24 cellular contexts compared by ENCODE assay signal in the genomic region with DNA sequence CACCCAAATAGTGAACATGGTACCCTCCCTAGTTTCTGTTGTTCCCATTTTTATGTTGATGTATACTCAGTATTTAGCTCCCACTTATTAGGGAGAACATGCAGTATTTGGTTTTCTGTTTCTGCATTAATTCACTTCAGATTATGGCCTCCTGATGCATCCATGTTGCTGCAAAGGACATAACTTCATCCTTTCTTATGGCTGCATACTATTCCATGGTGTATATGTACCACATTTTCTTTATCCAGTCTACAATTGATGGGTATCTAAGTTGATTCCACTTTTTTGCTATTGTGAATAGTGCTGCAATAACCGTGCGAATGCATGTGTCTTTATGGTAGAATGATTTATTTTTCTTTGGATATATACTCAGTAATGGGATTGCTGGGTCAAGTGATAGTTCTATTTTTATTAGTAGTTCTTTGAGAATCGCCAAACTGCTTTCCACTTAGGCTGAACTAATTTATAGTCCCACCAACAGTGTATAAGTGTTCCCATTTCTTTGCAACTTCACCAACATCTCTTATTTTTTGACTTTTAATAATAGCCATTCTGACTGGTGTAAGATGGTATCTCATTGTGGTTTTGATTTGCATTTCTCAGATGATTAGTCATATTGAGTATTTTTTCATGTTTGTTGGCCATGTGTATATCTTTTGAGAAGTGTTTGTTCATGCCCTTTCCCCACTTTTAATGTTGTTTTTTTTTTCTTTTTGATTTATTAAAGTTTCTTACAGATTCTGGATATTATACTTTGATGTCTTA.
A peak's percentile ranks its signal among the peaks of the same experiment; 100 is the strongest.
DNase-seq lines count a peak whose midpoint lies in the region; ATAC-seq, FAIRE-seq and TF ChIP-seq lines count a peak whose summit lies in the region.
"Had no signal": no experiment of that assay in that cellular context is flagged by ENCODE, and none has a peak within 500 bp of the region (broad histone marks: within the 10 kb centered on the region; RNA-seq: fewer than 3 reads in every experiment).

No MANE protein-coding gene starts in this region.

- no peak overlapping the region for H3K4me3 Mint-ChIP-seq in activated CD8-positive, alpha-beta memory T cell treated with anti-CD3 and anti-CD28 coated beads, Interleukin-2, amount 10 ng/mL, durations not matched to agents 7 days and 5 days
- H3K4me3 Mint-ChIP-seq: activated naive CD4-positive, alpha-beta T cell treated with anti-CD3 and anti-CD28 coated beads for 36 hours; CD4-positive, CD25-positive, alpha-beta regulatory T cell; IgD-negative memory B cell; naive thymus-derived CD4-positive, alpha-beta T cell had no signal

- no peak for TF ChIP-seq CTCF in epithelial cell of esophagus (IDR thresholded peaks at IDR 0.05; ENCODE audit: insufficient read depth, low read depth, low read length, missing control alignments)

- H3K4me3 ChIP-seq in epithelial cell of esophagus (ENCODE audit: low read length) = no peak overlapping the region
- H3K4me3 ChIP-seq: right atrium auricular region, stomach, transverse colon had no signal

- H3K9me3 Mint-ChIP-seq in activated CD8-positive, alpha-beta memory T cell treated with anti-CD3 and anti-CD28 coated beads, Interleukin-2, amount 10 ng/mL, durations not matched to agents 7 days and 5 days (ENCODE audit: low read depth) = peaks cover 4% of the 10 kb centered on the region
- no peaks in the 10 kb centered on the region for H3K9me3 Mint-ChIP-seq in activated naive CD4-positive, alpha-beta T cell treated with anti-CD3 and anti-CD28 coated beads, Interleukin-2, amount 50 U/mL, for 72 hours
- H3K9me3 Mint-ChIP-seq: activated naive CD4-positive, alpha-beta T cell treated with anti-CD3 and anti-CD28 coated beads for 36 hours; IgD-negative memory B cell had no signal

- no peak overlapping the region for H3K27ac Mint-ChIP-seq in activated CD8-positive, alpha-beta memory T cell treated with anti-CD3 and anti-CD28 coated beads, Interleukin-2, amount 10 ng/mL, durations not matched to agents 7 days and 5 days
- H3K27ac Mint-ChIP-seq in activated naive CD4-positive, alpha-beta T cell treated with anti-CD3 and anti-CD28 coated beads, Interleukin-2, amount 50 U/mL, for 72 hours = no peak overlapping the region
- H3K27ac Mint-ChIP-seq: activated naive CD4-positive, alpha-beta T cell treated with anti-CD3 and anti-CD28 coated beads for 36 hours; CD4-positive, CD25-positive, alpha-beta regulatory T cell; IgD-negative memory B cell; naive thymus-derived CD4-positive, alpha-beta T cell had no signal

- TF ChIP-seq POLR2A in H54 (IDR thresholded peaks at IDR 0.05; ENCODE audit: low read depth, low read length) = no peak

- no peaks in the 10 kb centered on the region for H3K4me1 Mint-ChIP-seq in activated CD8-positive, alpha-beta memory T cell treated with anti-CD3 and anti-CD28 coated beads, Interleukin-2, amount 10 ng/mL, durations not matched to agents 7 days and 5 days
- H3K4me1 Mint-ChIP-seq: naive thymus-derived CD4-positive, alpha-beta T cell had no signal

- H3K36me3 Mint-ChIP-seq in activated CD8-positive, alpha-beta memory T cell treated with anti-CD3 and anti-CD28 coated beads, Interleukin-2, amount 10 ng/mL, durations not matched to agents 7 days and 5 days = peaks cover 10% of the 10 kb centered on the region
- peaks cover 0 to 18% of the 10 kb centered on the region in 2 donors for H3K36me3 Mint-ChIP-seq in activated naive CD4-positive, alpha-beta T cell treated with anti-CD3 and anti-CD28 coated beads, Interleukin-2, amount 50 U/mL, for 72 hours

- CTCF ChIA-PET in activated CD8-positive, alpha-beta memory T cell treated with anti-CD3 and anti-CD28 coated beads, Interleukin-2, amount 10 ng/mL, durations not matched to agents 7 days and 5 days (lab: Charles Lee) = no interaction called here

- no peak for DNase-seq in H54 (ENCODE audit: insufficient read length, low spot score)
- DNase-seq in RKO (ENCODE audit: low spot score) = peak; percentile 3
- peak; percentile 4 for DNase-seq in epithelial cell of esophagus (ENCODE audit: low read depth)
- DNase-seq in non-pigmented ciliary epithelial cell (ENCODE audit: low read depth) = peak; percentile 1
- DNase-seq in NCI-H1694 (lab: John Stamatoyannopoulos, UW) = no peak
- no peak for DNase-seq in activated CD8-positive, alpha-beta memory T cell treated with anti-CD3 and anti-CD28 coated beads, Interleukin-2, amount 10 ng/mL, durations not matched to agents 7 days and 5 days
- DNase-seq in activated naive CD4-positive, alpha-beta T cell treated with anti-CD3 and anti-CD28 coated beads, Interleukin-2, amount 50 U/mL, for 72 hours (ENCODE audit: low spot score in 2 of 2) = no peak
- DNase-seq: activated CD8-positive, alpha-beta memory T cell treated with anti-CD3 and anti-CD28 coated beads for 24 hours; activated naive CD4-positive, alpha-beta T cell treated with anti-CD3 and anti-CD28 coated beads for 36 hours; activated T-cell treated with anti-CD3 and anti-CD28 coated beads, Interleukin-2, amount 50 U/mL, for 48 hours; anterior cingulate cortex; CD4-positive, CD25-positive, alpha-beta regulatory T cell; mesendoderm; naive thymus-derived CD4-positive, alpha-beta T cell; NCI-H146; NCI-H748 treated with DMSO at 0.1 percent for 48 hours; OCI-M1; SHP77 treated with DMSO at 0.1 percent for 48 hours; stomach; T-helper 1 cell; transverse colon had no signal

- no peaks in the 10 kb centered on the region for H3K27me3 Mint-ChIP-seq in activated CD8-positive, alpha-beta memory T cell treated with anti-CD3 and anti-CD28 coated beads, Interleukin-2, amount 10 ng/mL, durations not matched to agents 7 days and 5 days
- H3K27me3 Mint-ChIP-seq: CD4-positive, CD25-positive, alpha-beta regulatory T cell; IgD-negative memory B cell; naive thymus-derived CD4-positive, alpha-beta T cell had no signal

- no peak for ATAC-seq in HG02588 (IDR thresholded peaks at IDR 0.05; ENCODE audit: unreplicated experiment)
- no peak for ATAC-seq in activated CD8-positive, alpha-beta memory T cell treated with anti-CD3 and anti-CD28 coated beads, Interleukin-2, amount 10 ng/mL, durations not matched to agents 7 days and 5 days
- no peak for ATAC-seq in activated naive CD4-positive, alpha-beta T cell treated with anti-CD3 and anti-CD28 coated beads, Interleukin-2, amount 50 U/mL, for 72 hours
- ATAC-seq: naive thymus-derived CD4-positive, alpha-beta T cell had no signal

- FAIRE-seq in H54 (lab: Jason Lieb, UNC) = peak; percentile 52

Comparison
In these comparisons a context has a peak if more than half of its experiments do, and no peak if none do; other contexts are left out.
1. DNase-seq: peak in RKO (single experiment), epithelial cell of esophagus (single experiment) and non-pigmented ciliary epithelial cell (single experiment); none in H54 (single experiment), NCI-H1694 (single experiment), activated CD8-positive, alpha-beta memory T cell treated with anti-CD3 and anti-CD28 coated beads, Interleukin-2, amount 10 ng/mL, durations not matched to agents 7 days and 5 days (single experiment) and activated naive CD4-positive, alpha-beta T cell treated with anti-CD3 and anti-CD28 coated beads, Interleukin-2, amount 50 U/mL, for 72 hours (0 of 2).